ENCODE assay signal across 31 cellular contexts in the genomic region with DNA sequence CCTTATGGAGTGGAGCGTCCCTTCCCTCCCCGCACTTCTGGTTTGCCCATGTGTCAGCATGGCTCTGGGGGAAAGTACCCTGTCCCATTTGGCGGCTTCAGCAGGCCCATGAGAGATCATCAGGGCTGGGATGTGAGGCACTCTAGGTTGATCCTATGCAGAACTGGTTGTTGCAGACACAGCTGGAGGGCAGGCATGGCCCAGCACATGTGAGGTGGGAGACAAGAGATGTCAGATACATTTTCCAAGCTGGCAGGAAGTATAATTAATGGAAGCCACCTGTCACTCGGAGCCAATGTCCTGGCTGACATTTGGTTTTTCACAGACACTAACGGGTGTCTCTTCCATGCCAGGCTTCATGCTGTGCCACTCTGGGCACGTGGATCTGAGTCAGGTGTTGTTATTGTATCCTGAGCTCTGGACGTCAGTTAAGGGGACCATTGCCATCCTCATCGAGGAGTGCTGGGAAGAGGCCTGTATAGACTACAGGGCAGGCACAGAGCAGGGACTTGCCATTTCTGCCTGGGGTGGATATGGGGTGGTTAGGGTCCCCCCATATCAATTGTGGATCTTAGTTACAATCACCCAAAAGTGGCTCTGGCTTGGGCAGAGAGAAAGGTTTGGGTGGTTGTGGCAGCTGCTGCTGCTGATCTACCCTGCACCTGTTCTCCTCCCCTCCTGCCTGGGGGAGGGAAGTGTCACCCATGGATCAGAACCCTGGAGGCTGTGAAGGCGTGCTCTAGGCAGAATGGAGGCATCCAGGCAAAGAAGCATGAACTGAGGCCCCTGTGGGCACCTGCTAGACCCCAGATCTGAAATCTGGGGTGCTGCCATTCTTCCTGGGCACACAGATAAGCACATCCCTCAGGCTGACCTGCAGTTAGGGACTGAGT.
"Had no signal": no experiment of that assay in that cellular context is flagged by ENCODE, and none has a peak within 500 bp of the region (broad histone marks: within the 10 kb centered on the region; RNA-seq: fewer than 3 reads in every experiment).

No MANE protein-coding gene starts in this region.

- H3K4me1 ChIP-seq: body of pancreas, lower lobe of right lung, stomach, suprapubic skin, uterus had no signal

- H3K4me3 ChIP-seq: body of pancreas, hepatocyte, lower lobe of right lung, mucosa of descending colon, ovary, skin epidermis, stomach, suprapubic skin, uterus had no signal

- H3K9me3 Mint-ChIP-seq: activated CD4-positive, alpha-beta T cell treated with anti-CD3 and anti-CD28 coated beads, Interleukin-2, amount 10 ng/mL, durations not matched to agents 7 days and 5 days; activated naive CD8-positive, alpha-beta T cell treated with anti-CD3 and anti-CD28 coated beads, Interleukin-2, amount 50 U/mL, for 24 hours; effector memory CD8-positive, alpha-beta T cell; stimulated activated effector memory CD8-positive, alpha-beta T cell treated with anti-CD3 and anti-CD28 coated beads, Interleukin-12 subunit alpha, Interleukin-12 subunit beta, amount 100 ng/mL, for 72 hours; T-helper 2 cell treated with Interferon-gamma antibody and Interleukin-4, amounts not matched to agents 5 μg/mL and 100 μg/mL, for 36 hours had no signal

- H3K36me3 Mint-ChIP-seq: activated CD8-positive, alpha-beta memory T cell treated with anti-CD3 and anti-CD28 coated beads, Interleukin-2, amount 10 ng/mL, durations not matched to agents 7 days and 5 days; immature natural killer cell; stimulated activated effector memory CD8-positive, alpha-beta T cell treated with anti-CD3 and anti-CD28 coated beads, Interleukin-12 subunit alpha, Interleukin-12 subunit beta, amount 100 ng/mL, for 72 hours had no signal

- H2AFZ ChIP-seq: hepatocyte had no signal

- H3K4me2 ChIP-seq: hepatocyte had no signal

- ATAC-seq: activated CD8-positive, alpha-beta memory T cell treated with anti-CD3 and anti-CD28 coated beads, Interleukin-2, amount 10 ng/mL, durations not matched to agents 7 days and 5 days; activated CD8-positive, alpha-beta T cell treated with anti-CD3 and anti-CD28 coated beads for 36 hours; activated naive CD8-positive, alpha-beta T cell treated with anti-CD3 and anti-CD28 coated beads, Interleukin-2, amount 50 U/mL, for 24 hours; body of pancreas; effector memory CD8-positive, alpha-beta T cell; esophagus mucosa; left lobe of liver; lower lobe of right lung; mucosa of descending colon; naive thymus-derived CD4-positive, alpha-beta T cell; right cardiac atrium; stimulated activated effector memory CD8-positive, alpha-beta T cell treated with anti-CD3 and anti-CD28 coated beads, Interleukin-12 subunit alpha, Interleukin-12 subunit beta, amount 100 ng/mL, for 72 hours had no signal

- H3K27me3 Mint-ChIP-seq: activated CD4-positive, alpha-beta T cell treated with anti-CD3 and anti-CD28 coated beads, Interleukin-2, amount 10 ng/mL, durations not matched to agents 7 days and 5 days; activated CD8-positive, alpha-beta memory T cell treated with anti-CD3 and anti-CD28 coated beads, Interleukin-2, amount 10 ng/mL, durations not matched to agents 7 days and 5 days; activated naive CD8-positive, alpha-beta T cell treated with anti-CD3 and anti-CD28 coated beads, Interleukin-2, amount 50 U/mL, for 24 hours had no signal

- H3K27ac ChIP-seq: body of pancreas, hepatocyte, lower lobe of right lung, neutrophil, ovary, skin epidermis, stomach, suprapubic skin, uterus, WERI-Rb-1 had no signal

- H3K4me1 Mint-ChIP-seq: activated CD4-positive, alpha-beta T cell treated with anti-CD3 and anti-CD28 coated beads, Interleukin-2, amount 10 ng/mL, durations not matched to agents 7 days and 5 days; activated CD8-positive, alpha-beta memory T cell treated with anti-CD3 and anti-CD28 coated beads, Interleukin-2, amount 10 ng/mL, durations not matched to agents 7 days and 5 days; activated naive CD8-positive, alpha-beta T cell treated with anti-CD3 and anti-CD28 coated beads, Interleukin-2, amount 50 U/mL, for 24 hours; immature natural killer cell; stimulated activated effector memory CD8-positive, alpha-beta T cell treated with anti-CD3 and anti-CD28 coated beads, Interleukin-12 subunit alpha, Interleukin-12 subunit beta, amount 100 ng/mL, for 72 hours had no signal

- H3K9me3 ChIP-seq: body of pancreas, lower lobe of right lung, mucosa of descending colon, neutrophil, ovary, suprapubic skin, uterus had no signal

- H3K36me3 ChIP-seq: lower lobe of right lung, neutrophil, ovary, stomach, suprapubic skin, uterus, WERI-Rb-1 had no signal

- H3K4me3 Mint-ChIP-seq: activated CD4-positive, alpha-beta T cell treated with anti-CD3 and anti-CD28 coated beads, Interleukin-2, amount 10 ng/mL, durations not matched to agents 7 days and 5 days; activated CD8-positive, alpha-beta memory T cell treated with anti-CD3 and anti-CD28 coated beads, Interleukin-2, amount 10 ng/mL, durations not matched to agents 7 days and 5 days; activated CD8-positive, alpha-beta T cell treated with anti-CD3 and anti-CD28 coated beads for 36 hours; activated naive CD8-positive, alpha-beta T cell treated with anti-CD3 and anti-CD28 coated beads, Interleukin-2, amount 50 U/mL, for 24 hours; effector memory CD8-positive, alpha-beta T cell; immature natural killer cell; naive thymus-derived CD4-positive, alpha-beta T cell; stimulated activated effector memory CD8-positive, alpha-beta T cell treated with anti-CD3 and anti-CD28 coated beads, Interleukin-12 subunit alpha, Interleukin-12 subunit beta, amount 100 ng/mL, for 72 hours; T-helper 2 cell treated with Interferon-gamma antibody and Interleukin-4, amounts not matched to agents 5 μg/mL and 100 μg/mL, for 36 hours had no signal

- H3K79me2 ChIP-seq: hepatocyte had no signal

- H3K27ac Mint-ChIP-seq: activated CD4-positive, alpha-beta T cell treated with anti-CD3 and anti-CD28 coated beads, Interleukin-2, amount 10 ng/mL, durations not matched to agents 7 days and 5 days; activated CD8-positive, alpha-beta memory T cell treated with anti-CD3 and anti-CD28 coated beads, Interleukin-2, amount 10 ng/mL, durations not matched to agents 7 days and 5 days; activated CD8-positive, alpha-beta T cell treated with anti-CD3 and anti-CD28 coated beads for 36 hours; activated naive CD8-positive, alpha-beta T cell treated with anti-CD3 and anti-CD28 coated beads, Interleukin-2, amount 50 U/mL, for 24 hours; effector memory CD8-positive, alpha-beta T cell; naive thymus-derived CD4-positive, alpha-beta T cell; stimulated activated effector memory CD8-positive, alpha-beta T cell treated with anti-CD3 and anti-CD28 coated beads, Interleukin-12 subunit alpha, Interleukin-12 subunit beta, amount 100 ng/mL, for 72 hours; T-helper 2 cell treated with Interferon-gamma antibody and Interleukin-4, amounts not matched to agents 5 μg/mL and 100 μg/mL, for 36 hours had no signal

- DNase-seq: activated CD4-positive, alpha-beta T cell treated with anti-CD3 and anti-CD28 coated beads, Interleukin-2, amount 10 ng/mL, durations not matched to agents 7 days and 5 days; activated CD4-positive, CD25-positive, alpha-beta regulatory T cell treated with anti-CD3 and anti-CD28 coated beads, Interleukin-2, amount 50 U/mL, for 72 hours; activated CD8-positive, alpha-beta memory T cell treated with anti-CD3 and anti-CD28 coated beads, Interleukin-2, amount 10 ng/mL, durations not matched to agents 7 days and 5 days; activated CD8-positive, alpha-beta T cell treated with anti-CD3 and anti-CD28 coated beads for 36 hours; activated effector memory CD4-positive, alpha-beta T cell treated with anti-CD3 and anti-CD28 coated beads, Interleukin-2, amount 50 U/mL, for 16 hours; activated naive CD4-positive, alpha-beta T cell treated with anti-CD3 and anti-CD28 coated beads, Interleukin-2, amount 50 U/mL, for 16 hours; activated naive CD8-positive, alpha-beta T cell treated with anti-CD3 and anti-CD28 coated beads, Interleukin-2, amount 50 U/mL, for 24 hours; activated T-cell treated with anti-CD3 and anti-CD28 coated beads for 4 hours; anterior cingulate cortex; body of pancreas; effector memory CD8-positive, alpha-beta T cell; foreskin melanocyte; immature natural killer cell; lower lobe of right lung; mesendoderm; mucosa of descending colon; naive thymus-derived CD4-positive, alpha-beta T cell; ovary; right cardiac atrium; stimulated activated CD4-positive, alpha-beta T cell treated with anti-CD3 and anti-CD28 coated beads, Interleukin-1b, Interleukin-23, amount 100 ng/mL, for 48 hours; stomach; uterus; WERI-Rb-1 had no signal

- H3K27me3 ChIP-seq: body of pancreas, neutrophil, ovary, uterus had no signal
